Comparison of ENCODE assay signal across 8 cellular contexts in genomic region chr7:36287371-36288241, GRCh38.
DNase-seq lines count a peak whose midpoint lies in the region; TF ChIP-seq lines count a peak whose summit lies in the region.

No MANE protein-coding gene starts in this region.

- H3K27ac Mint-ChIP-seq in activated CD4-positive, alpha-beta T cell treated with anti-CD3 and anti-CD28 coated beads, Interleukin-2, amount 10 ng/mL, durations not matched to agents 24 days and 14 days: peak overlapping the region; percentile 87

- no peaks in the 10 kb centered on the region for H3K36me3 Mint-ChIP-seq in activated CD4-positive, alpha-beta T cell treated with anti-CD3 and anti-CD28 coated beads, Interleukin-2, amount 10 ng/mL, durations not matched to agents 24 days and 14 days (ENCODE audit: low read depth)

- peak; percentile 86 for TF ChIP-seq EP300 in Ishikawa (IDR thresholded peaks at IDR 0.05; ENCODE audit: borderline replicate concordance)

- peaks cover 66% of the 10 kb centered on the region for H3K4me1 Mint-ChIP-seq in activated CD4-positive, alpha-beta T cell treated with anti-CD3 and anti-CD28 coated beads, Interleukin-2, amount 10 ng/mL, durations not matched to agents 24 days and 14 days

- H3K4me1 ChIP-seq in mesodermal cell (ENCODE audit: control insufficient read depth, insufficient read depth, low read length, poor library complexity, severe bottlenecking): peaks cover 12% of the 10 kb centered on the region

- H3K27ac ChIP-seq in mesodermal cell (ENCODE audit: low read depth, low read length, severe bottlenecking): peak overlapping the region; percentile 49

- WGBS in mesodermal cell (ENCODE audit: insufficient coverage in 2 of 2), 2 experiments: 78 to 81% methylated on average over 15 to 19 of the region's 19 CpGs

- H3K4me3 ChIP-seq in mesodermal cell (ENCODE audit: extremely low read depth, insufficient read depth, low read length, poor library complexity, severe bottlenecking): no peak overlapping the region

- no peaks in the 10 kb centered on the region for H3K9me3 Mint-ChIP-seq in activated CD4-positive, alpha-beta T cell treated with anti-CD3 and anti-CD28 coated beads, Interleukin-2, amount 10 ng/mL, durations not matched to agents 24 days and 14 days

- peak overlapping the region; percentile 72 for H3K4me3 Mint-ChIP-seq in activated CD4-positive, alpha-beta T cell treated with anti-CD3 and anti-CD28 coated beads, Interleukin-2, amount 10 ng/mL, durations not matched to agents 24 days and 14 days

- DNase-seq in activated CD4-positive, alpha-beta T cell treated with anti-CD3 and anti-CD28 coated beads for 4 hours: peak; percentile 24 to 29
- no peak for DNase-seq in activated CD4-positive, alpha-beta T cell treated with anti-CD3 and anti-CD28 coated beads for 1 hour
- DNase-seq in activated CD4-positive, alpha-beta T cell treated with anti-CD3 and anti-CD28 coated beads, Interleukin-2, amount 10 ng/mL, durations not matched to agents 24 days and 14 days: peak; percentile 78
- DNase-seq in middle frontal gyrus (ENCODE audit: extremely low spot score, low spot score) (no peak), NCI-H2227 (lab: John Stamatoyannopoulos, UW; ENCODE audit: unreplicated experiment) (no peak), medulla oblongata (ENCODE audit: extremely low spot score) (no peak)

- no peak for TF ChIP-seq RAD21 in Ishikawa (IDR thresholded peaks at IDR 0.05; ENCODE audit: low read depth)

- no peaks in the 10 kb centered on the region for H3K36me3 ChIP-seq in mesodermal cell (ENCODE audit: control insufficient read depth, insufficient read depth, low read length)

- intact Hi-C loops in activated CD4-positive, alpha-beta T cell treated with anti-CD3 and anti-CD28 coated beads, Interleukin-2, amount 10 ng/mL, durations not matched to agents 24 days and 14 days (cut with micrococcal nuclease): loop anchor here (2.0 to 5.0 kb wide), 2 partner anchors 135 to 485 kb away; partner anchors contain the start of genes EEPD1 and SEPTIN7

- no peaks in the 10 kb centered on the region for H3K27me3 Mint-ChIP-seq in activated CD4-positive, alpha-beta T cell treated with anti-CD3 and anti-CD28 coated beads, Interleukin-2, amount 10 ng/mL, durations not matched to agents 24 days and 14 days

- H3K9me3 ChIP-seq in mesodermal cell (ENCODE audit: control insufficient read depth, low read length): no peaks in the 10 kb centered on the region

TF ChIP-seq in Ishikawa, 13 proteins besides CTCF, POLR2A, EP300 and RAD21:
- TF ChIP-seq CREB1 (IDR thresholded peaks at IDR 0.05; ENCODE audit: low read depth) (no peak), FOXM1 (IDR thresholded peaks at IDR 0.05; ENCODE audit: borderline replicate concordance, low read depth) (peak; percentile 74), NFIC (IDR thresholded peaks at IDR 0.05) (peak; percentile 76), TCF12 (IDR thresholded peaks at IDR 0.05; ENCODE audit: low read depth) (peak; percentile 87), TEAD4 (IDR thresholded peaks at IDR 0.05) (peak; percentile 57; the same call in 1 of the 2 replicates)

Comparison
In these comparisons a context has a peak if more than half of its experiments do, and no peak if none do; other contexts are left out.
1. DNase-seq: peak in activated CD4-positive, alpha-beta T cell treated with anti-CD3 and anti-CD28 coated beads for 4 hours (2 of 2) and activated CD4-positive, alpha-beta T cell treated with anti-CD3 and anti-CD28 coated beads, Interleukin-2, amount 10 ng/mL, durations not matched to agents 24 days and 14 days (single experiment); none in activated CD4-positive, alpha-beta T cell treated with anti-CD3 and anti-CD28 coated beads for 1 hour (single experiment), middle frontal gyrus (single experiment), NCI-H2227 (single experiment) and medulla oblongata (single experiment).